Comparison of ENCODE assay signal across 15 cellular contexts in genomic region chr21:38258803-38259485, GRCh38. TPM values are rescaled to one million over a fixed set of nuclear protein-coding genes. Genes with fewer than 3 reads are reported as not detected.
DNase-seq lines count a peak whose midpoint lies in the region; TF ChIP-seq lines count a peak whose summit lies in the region.
"Had no signal": no experiment of that assay in that cellular context is flagged by ENCODE, and none has a peak within 500 bp of the region (broad histone marks: within the 10 kb centered on the region; RNA-seq: fewer than 3 reads in every experiment).

No MANE protein-coding gene starts in this region.

- H3K9me3 ChIP-seq in neutrophil = no peaks in the 10 kb centered on the region
- no peaks in the 10 kb centered on the region for H3K9me3 ChIP-seq in suprapubic skin
- H3K9me3 ChIP-seq in BE2C = no peaks in the 10 kb centered on the region

- no peak for TF ChIP-seq POLR2A in suprapubic skin (IDR thresholded peaks at IDR 0.05)

- H3K27ac ChIP-seq in neutrophil = peak overlapping the region; percentile 90
- H3K27ac ChIP-seq in coronary artery = no peak overlapping the region
- no peak overlapping the region for H3K27ac ChIP-seq in suprapubic skin

- DNase-seq in CD14-positive monocyte (ENCODE audit: low spot score) = no peak
- DNase-seq in RPMI7951 (ENCODE audit: low read depth) = peak; percentile 86
- DNase-seq in fibroblast of peridontal ligament (ENCODE audit: extremely low read depth) = peak; percentile 97
- no peak for DNase-seq in coronary artery (ENCODE audit: low spot score)
- DNase-seq in ureter (ENCODE audit: low spot score) = no peak
- no peak for DNase-seq in suprapubic skin (ENCODE audit: low spot score in 2 of 2)
- no peak for DNase-seq in BE2C
- DNase-seq: islet precursor cell; occipital lobe; OCI-M1; stimulated activated CD4-positive, alpha-beta T cell treated with anti-CD3 and anti-CD28 coated beads, Interleukin-2, amount 100 ng/mL, for 48 hours; stimulated activated naive CD4-positive, alpha-beta T cell; T-helper 2 cell had no signal

- no peak for TF ChIP-seq EP300 in suprapubic skin (IDR thresholded peaks at IDR 0.05)

- peak overlapping the region; percentile 57 to 69 for H3K4me3 ChIP-seq in neutrophil (ENCODE audit: low read depth in 1 of 2, low read length in 1 of 2)
- no peak overlapping the region for H3K4me3 ChIP-seq in coronary artery
- H3K4me3 ChIP-seq in suprapubic skin = no peak overlapping the region
- H3K4me3 ChIP-seq in BE2C (ENCODE audit: low read depth, low read length) = no peak overlapping the region

- no peak for TF ChIP-seq CTCF in CD14-positive monocyte (IDR thresholded peaks at IDR 0.05)
- no peak for TF ChIP-seq CTCF in neutrophil (IDR thresholded peaks at IDR 0.05)
- no peak for TF ChIP-seq CTCF in coronary artery (IDR thresholded peaks at IDR 0.05)
- TF ChIP-seq CTCF in suprapubic skin (IDR thresholded peaks at IDR 0.05) = no peak
- no peak for TF ChIP-seq CTCF in BE2C (IDR thresholded peaks at IDR 0.05; ENCODE audit: low read depth, low read length)

- peaks cover 0 to 1% (median 0%) of the 10 kb centered on the region in 3 donors for H3K27me3 Mint-ChIP-seq in CD14-positive monocyte (ENCODE audit: low read depth in 3 of 3)

- H3K27ac Mint-ChIP-seq in CD14-positive monocyte = peak overlapping the region; percentile 63 to 94 (median 90)
- H3K27ac Mint-ChIP-seq: brain had no signal

- H3K27me3 ChIP-seq in neutrophil (no peaks in the 10 kb centered on the region), suprapubic skin (peaks cover 5% of the 10 kb centered on the region), BE2C (peaks cover 4% of the 10 kb centered on the region; the same call in 1 of the 2 replicates)

- H3K36me3 Mint-ChIP-seq in CD14-positive monocyte = no peaks in the 10 kb centered on the region
- H3K36me3 Mint-ChIP-seq: brain had no signal

- H3K36me3 ChIP-seq in neutrophil = peaks cover 74% of the 10 kb centered on the region
- H3K36me3 ChIP-seq in suprapubic skin = no peaks in the 10 kb centered on the region
- no peaks in the 10 kb centered on the region for H3K36me3 ChIP-seq in BE2C

- intact Hi-C loops in CD14-positive monocyte (cut with micrococcal nuclease) = no loop called here

- H3K4me3 Mint-ChIP-seq in CD14-positive monocyte = peak overlapping the region; percentile 28 to 77
- H3K4me3 Mint-ChIP-seq: brain had no signal

- peaks cover 0 to 4% (median 0%) of the 10 kb centered on the region in 7 donors for H3K9me3 Mint-ChIP-seq in CD14-positive monocyte

- 78% methylated on average over 14 of the region's 14 CpGs for WGBS in suprapubic skin

- H3K4me1 Mint-ChIP-seq in CD14-positive monocyte = peaks cover 61% of the 10 kb centered on the region
- H3K4me1 Mint-ChIP-seq: brain had no signal

- H3K4me1 ChIP-seq in neutrophil (ENCODE audit: control insufficient read depth in 1 of 2, insufficient read depth in 1 of 2, low read depth in 1 of 2, low read length in 1 of 2) (peaks cover 85 to 91% of the 10 kb centered on the region in 2 experiments), suprapubic skin (peaks cover 7% of the 10 kb centered on the region), BE2C (no peaks in the 10 kb centered on the region)

RNA-seq across cellular contexts. Expression of gene KCNJ15, which starts 2.2 kb away (rescaled TPM):
- polyA plus RNA-seq in CD14-positive monocyte = 1 to 10 TPM; 4.5 to 8.0 TPM
- 13.2 and 18.9 TPM in 2 replicates for total RNA-seq in RPMI7951 (2014; rRNA removed; shearing (Covaris generic))
- total RNA-seq in ureter (58.5 TPM), suprapubic skin (1 to 10 TPM; 4.6 to 9.2 (median 6.5) TPM)
- not detected for polyA plus RNA-seq in BE2C (2012; ENCODE audit: insufficient read depth, insufficient read length, low read depth)

Comparison
In these comparisons a context has a peak if more than half of its experiments do, and no peak if none do; other contexts are left out.
1. DNase-seq: peak in RPMI7951 (single experiment) and fibroblast of peridontal ligament (single experiment); none in CD14-positive monocyte (single experiment), coronary artery (single experiment), ureter (single experiment), suprapubic skin (0 of 2) and BE2C (single experiment).
2. H3K4me3 ChIP-seq: peak in neutrophil (2 of 2); none in coronary artery (single experiment), suprapubic skin (single experiment) and BE2C (single experiment).